14 cellular contexts compared by ENCODE assay signal in genomic region chr2:201448701-201449100, GRCh38. TPM values are rescaled to one million over a fixed set of nuclear protein-coding genes. Genes with fewer than 3 reads are reported as not detected.
DNase-seq lines count a peak whose midpoint lies in the region; TF ChIP-seq lines count a peak whose summit lies in the region.
"Had no signal": no experiment of that assay in that cellular context is flagged by ENCODE, and none has a peak within 500 bp of the region (broad histone marks: within the 10 kb centered on the region; RNA-seq: fewer than 3 reads in every experiment).

No MANE protein-coding gene starts in this region.

- CTCF ChIA-PET in activated CD4-positive, alpha-beta memory T cell treated with anti-CD3 and anti-CD28 coated beads for 36 hours (lab: Charles Lee) = interaction anchor here (1.4 kb wide), 1 partner anchor 216 kb away, joined by 5 read pairs; no protein-coding TSS in a partner anchor
- CTCF ChIA-PET in SK-N-SH (lab: Yijun Ruan, JAX) = no interaction called here

- TF ChIP-seq CTCF in epithelial cell of esophagus (IDR thresholded peaks at IDR 0.05; ENCODE audit: insufficient read depth, low read depth, low read length, missing control alignments) (no peak), thyroid gland (IDR thresholded peaks at IDR 0.05) (no peak), SK-N-SH (IDR thresholded peaks at IDR 0.05) (no peak)

- no peak overlapping the region for H2AFZ ChIP-seq in SK-N-SH (ENCODE audit: low read depth)

- no peak overlapping the region; the same call in 1 of the 2 replicates for H3K4me2 ChIP-seq in SK-N-SH
- H3K4me2 ChIP-seq: BLaER1 had no signal

- H3K27ac ChIP-seq in thyroid gland = peak overlapping the region in 2 of 3 donors; percentile 2 to 9
- no peak overlapping the region for H3K27ac ChIP-seq in SK-N-SH (ENCODE audit: low read depth in 2 of 2, low read length in 1 of 2)
- H3K27ac ChIP-seq: BLaER1, upper lobe of right lung had no signal

- DNase-seq in stimulated activated CD4-positive, alpha-beta T cell treated with anti-CD3 and anti-CD28 coated beads, Interleukin-15, amount 100 ng/mL, for 24 hours = peak; percentile 31
- DNase-seq in stimulated activated CD4-positive, alpha-beta T cell treated with anti-CD3 and anti-CD28 coated beads, Interleukin-12 subunit alpha, Interleukin-12 subunit beta, amount 100 ng/mL, for 4 hours = no peak
- peak; percentile 53 for DNase-seq in activated CD4-positive, alpha-beta memory T cell treated with anti-CD3 and anti-CD28 coated beads for 36 hours
- peak; percentile 76 for DNase-seq in epithelial cell of esophagus (ENCODE audit: low read depth)
- no peak for DNase-seq in thyroid gland
- no peak for DNase-seq in NOMO-1 (lab: John Stamatoyannopoulos, UW; ENCODE audit: unreplicated experiment in 2 of 2)
- no peak for DNase-seq in SK-N-SH
- no peak for DNase-seq in NCI-H345 treated with DMSO at 0.1 percent for 48 hours (lab: John Stamatoyannopoulos, UW; ENCODE audit: unreplicated experiment)
- DNase-seq: amygdala, Kasumi-1, SW 1271, upper lobe of right lung had no signal

- peaks cover 32 to 37% of the 10 kb centered on the region in 2 donors for H3K4me1 ChIP-seq in thyroid gland
- H3K4me1 ChIP-seq in SK-N-SH (ENCODE audit: control insufficient read depth in 1 of 2, insufficient read depth in 2 of 2, low read depth in 1 of 2, low read length in 1 of 2) = peaks cover 6 to 13% of the 10 kb centered on the region in 2 experiments; a peak in 3 of 4 replicates

- H3K9me3 ChIP-seq in thyroid gland = no peaks in the 10 kb centered on the region
- no peaks in the 10 kb centered on the region for H3K9me3 ChIP-seq in SK-N-SH
- H3K9me3 ChIP-seq: BLaER1, HAP-1, upper lobe of right lung had no signal

- no peak for TF ChIP-seq RAD21 in SK-N-SH (IDR thresholded peaks at IDR 0.05; ENCODE audit: low read length)

- H3K36me3 ChIP-seq in thyroid gland = no peaks in the 10 kb centered on the region
- H3K36me3 ChIP-seq in SK-N-SH (replicated peaks in 1 of 2; ENCODE audit: control insufficient read depth in 1 of 2, insufficient read depth in 2 of 2, low read length in 1 of 2) = peaks cover 0 to 5% of the 10 kb centered on the region in 2 experiments
- H3K36me3 ChIP-seq: BLaER1, HAP-1, upper lobe of right lung had no signal

- no peaks in the 10 kb centered on the region for H4K20me1 ChIP-seq in SK-N-SH (ENCODE audit: insufficient read depth)
- H4K20me1 ChIP-seq: BLaER1 had no signal

- TF ChIP-seq POLR2A in thyroid gland (IDR thresholded peaks at IDR 0.05) = no peak

- peak overlapping the region; percentile 37 for H3K4me3 Mint-ChIP-seq in activated CD4-positive, alpha-beta memory T cell treated with anti-CD3 and anti-CD28 coated beads for 36 hours

- H3K4me1 Mint-ChIP-seq in activated CD4-positive, alpha-beta memory T cell treated with anti-CD3 and anti-CD28 coated beads for 36 hours (ENCODE audit: low read depth) = peaks cover 56% of the 10 kb centered on the region

- H3K9ac ChIP-seq in SK-N-SH = no peak overlapping the region
- H3K9ac ChIP-seq: BLaER1 had no signal

- no peaks in the 10 kb centered on the region for H3K9me2 ChIP-seq in SK-N-SH

- TF ChIP-seq EP300 in SK-N-SH (IDR thresholded peaks at IDR 0.05; ENCODE audit: borderline replicate concordance in 1 of 2, low read depth in 1 of 2, low read length in 1 of 2) = no peak

- peaks cover 4% of the 10 kb centered on the region for H3F3A ChIP-seq in SK-N-SH (replicated peaks; ENCODE audit: insufficient read depth)

- no peaks in the 10 kb centered on the region for H3K27me3 Mint-ChIP-seq in activated CD4-positive, alpha-beta memory T cell treated with anti-CD3 and anti-CD28 coated beads for 36 hours

- peak overlapping the region; percentile 78 for H3K27ac Mint-ChIP-seq in activated CD4-positive, alpha-beta memory T cell treated with anti-CD3 and anti-CD28 coated beads for 36 hours

- no peaks in the 10 kb centered on the region for H3K9me3 Mint-ChIP-seq in activated CD4-positive, alpha-beta memory T cell treated with anti-CD3 and anti-CD28 coated beads for 36 hours

- no peak overlapping the region for H3K4me3 ChIP-seq in epithelial cell of esophagus (ENCODE audit: low read length)
- H3K4me3 ChIP-seq in thyroid gland (replicated peaks in 1 of 3) = no peak overlapping the region
- no peak overlapping the region for H3K4me3 ChIP-seq in SK-N-SH (ENCODE audit: low read depth in 2 of 2, low read length in 1 of 2)
- H3K4me3 ChIP-seq: BLaER1, HAP-1, upper lobe of right lung had no signal

- WGBS in thyroid gland, 2 donors = 92 to 94% methylated on average over 4 of the region's 4 CpGs
- WGBS in SK-N-SH (ENCODE audit: low lambda C conversion rate) = 90% methylated on average over 4 of the region's 4 CpGs

- H3K27me3 ChIP-seq in thyroid gland (no peaks in the 10 kb centered on the region), SK-N-SH (ENCODE audit: insufficient read depth) (no peaks in the 10 kb centered on the region)
- H3K27me3 ChIP-seq: BLaER1, upper lobe of right lung had no signal

- POLR2A ChIA-PET in activated CD4-positive, alpha-beta memory T cell treated with anti-CD3 and anti-CD28 coated beads for 36 hours (lab: Charles Lee) = interaction anchor here (0.5 to 1.4 kb wide), 2 partner anchors 137 to 217 kb away, joined by 3 to 6 read pairs; no protein-coding TSS in a partner anchor
- POLR2A ChIA-PET in SK-N-SH (lab: Yijun Ruan, JAX) = no interaction called here

- H3K36me3 Mint-ChIP-seq in activated CD4-positive, alpha-beta memory T cell treated with anti-CD3 and anti-CD28 coated beads for 36 hours = peaks cover 6% of the 10 kb centered on the region

- intact Hi-C loops in activated CD4-positive, alpha-beta memory T cell treated with anti-CD3 and anti-CD28 coated beads for 36 hours (cut with micrococcal nuclease) = loop anchor here (1.0 to 5.0 kb wide), 4 partner anchors 16 to 746 kb away; partner anchors contain the start of gene CASP10
- intact Hi-C loops in thyroid gland (cut with DNase I) = no loop called here

- H3K79me2 ChIP-seq in SK-N-SH (ENCODE audit: insufficient read depth) = peaks cover 77% of the 10 kb centered on the region

TF ChIP-seq in SK-N-SH, 30 proteins besides CTCF, POLR2A, EP300 and RAD21:
- no peak for TF ChIP-seq RFX5 (IDR thresholded peaks at IDR 0.05; ENCODE audit: low read length)
- no peak for TF ChIP-seq TEAD4 (IDR thresholded peaks at IDR 0.05; ENCODE audit: borderline replicate concordance, insufficient read depth)
- TF ChIP-seq CHD2 (IDR thresholded peaks at IDR 0.05; ENCODE audit: low read length, partially characterized antibody) = no peak
- no peak for TF ChIP-seq NRF1 (IDR thresholded peaks at IDR 0.05; ENCODE audit: low read depth, low read length)
- no peak for TF ChIP-seq YY1 (IDR thresholded peaks at IDR 0.05; ENCODE audit: low read depth)
- no peak for TF ChIP-seq EZH2phosphoT487 (IDR thresholded peaks at IDR 0.05; ENCODE audit: borderline replicate concordance, low read depth)
- no peak for TF ChIP-seq FOXJ3 (CRISPR knock-in tag; IDR thresholded peaks at IDR 0.05)
- TF ChIP-seq GATA2 (CRISPR knock-in tag; IDR thresholded peaks at IDR 0.05) = no peak

RNA-seq across cellular contexts. Expression of gene TRAK2, which starts 2.6 kb away (rescaled TPM):
- 10 to 100 TPM; 23.5 to 26.0 TPM for total RNA-seq in activated CD4-positive, alpha-beta memory T cell treated with anti-CD3 and anti-CD28 coated beads for 36 hours
- total RNA-seq in thyroid gland = 10 to 100 TPM; 71.7 to 89.6 (median 79.7) TPM
- 10.4 and 14.6 TPM in 2 replicates for polyA plus RNA-seq in SK-N-SH (2012; rRNA removed)
- polyA plus RNA-seq in SK-N-SH (2012; cell fraction: cytosol; rRNA removed) = 15.7 and 16.1 TPM in 2 replicates
- 7.5 and 14.7 TPM in 2 replicates for polyA plus RNA-seq in SK-N-SH (2012; cell fraction: nucleus; rRNA removed)

RNA-seq across cellular contexts. Expression of gene STRADB, which starts 2.8 kb away (rescaled TPM):
- total RNA-seq in activated CD4-positive, alpha-beta memory T cell treated with anti-CD3 and anti-CD28 coated beads for 36 hours = 10 to 100 TPM; 18.5 to 19.8 TPM
- 10 to 100 TPM; 25.6 to 41.9 (median 31.4) TPM for total RNA-seq in thyroid gland
- polyA plus RNA-seq in SK-N-SH (2012; rRNA removed) = 27.0 and 33.6 TPM in 2 replicates
- 36.9 and 37.8 TPM in 2 replicates for polyA plus RNA-seq in SK-N-SH (2012; cell fraction: cytosol; rRNA removed)
- polyA plus RNA-seq in SK-N-SH (2012; cell fraction: nucleus; rRNA removed) = 22.3 and 42.9 TPM in 2 replicates

Comparison
In these comparisons a context has a peak if more than half of its experiments do, and no peak if none do; other contexts are left out.
1. DNase-seq: peak in stimulated activated CD4-positive, alpha-beta T cell treated with anti-CD3 and anti-CD28 coated beads, Interleukin-15, amount 100 ng/mL, for 24 hours (single experiment), activated CD4-positive, alpha-beta memory T cell treated with anti-CD3 and anti-CD28 coated beads for 36 hours (single experiment) and epithelial cell of esophagus (single experiment); none in stimulated activated CD4-positive, alpha-beta T cell treated with anti-CD3 and anti-CD28 coated beads, Interleukin-12 subunit alpha, Interleukin-12 subunit beta, amount 100 ng/mL, for 4 hours (single experiment), thyroid gland (0 of 2), NOMO-1 (0 of 2), SK-N-SH (single experiment) and NCI-H345 treated with DMSO at 0.1 percent for 48 hours (single experiment).
2. H3K27ac ChIP-seq: peak in thyroid gland (2 of 3); none in SK-N-SH (0 of 2).